Comparison of ENCODE assay signal across 1 cellular context in the genomic region with DNA sequence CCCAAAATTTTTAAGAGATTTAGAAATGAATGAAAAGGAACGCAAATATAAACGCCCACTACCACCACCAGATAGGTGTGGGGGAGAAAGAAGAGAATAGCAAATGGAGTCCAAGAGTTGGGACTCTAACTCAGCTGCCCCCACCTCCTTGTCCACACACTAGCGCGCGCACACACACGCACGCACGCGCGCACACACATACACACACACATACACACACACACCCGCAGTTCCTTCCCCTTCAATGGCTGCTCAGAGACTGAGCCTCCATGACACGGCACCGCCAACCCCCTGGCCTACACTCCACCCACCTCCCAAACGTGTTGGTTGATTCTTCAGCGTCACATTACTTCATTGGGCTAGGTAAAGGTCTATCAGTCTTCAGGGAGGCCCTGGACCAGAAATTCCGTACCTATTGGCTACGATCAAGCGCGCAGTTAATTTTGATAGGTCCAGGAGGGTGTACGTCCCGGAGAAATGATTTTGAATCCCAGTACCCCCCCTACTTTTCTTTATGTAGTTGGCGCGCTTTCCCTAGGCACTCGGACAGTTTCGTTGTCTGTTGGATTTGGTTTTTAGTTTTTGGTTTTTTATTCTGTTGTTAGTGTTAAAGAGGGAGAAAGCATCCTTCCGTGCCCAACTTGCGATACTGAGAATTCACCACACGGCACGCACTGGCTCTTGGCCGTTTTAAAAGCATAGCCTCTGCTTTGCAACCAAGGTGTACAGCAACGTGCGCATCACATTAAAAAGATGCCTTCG.
A peak's percentile ranks its signal among the peaks of the same experiment; 100 is the strongest.
TF ChIP-seq lines count a peak whose summit lies in the region.

A gene (minus strand): TSS at position 261 of the 762 bp plus-strand sequence. CDS start 326 bp downstream, outside the sequence.

TF ChIP-seq in HepG2, 621 proteins besides CTCF, POLR2A, EP300 and RAD21 (continued from another document and continues in another):
- no peak; the same call in 1 of the 2 replicates for TF ChIP-seq DNMT3B (CRISPR knock-in tag; conservative IDR thresholded peaks at IDR 0.05)
- TF ChIP-seq BCL6 (CRISPR knock-in tag; IDR thresholded peaks at IDR 0.05) = peak; percentile 30; the same call in 1 of the 2 replicates
- TF ChIP-seq ZNF790 (CRISPR knock-in tag; IDR thresholded peaks at IDR 0.05; ENCODE audit: borderline replicate concordance) = peak; percentile 46; the same call in 1 of the 2 replicates
- peak; percentile 67 for TF ChIP-seq ZNF331 (CRISPR knock-in tag; IDR thresholded peaks at IDR 0.05)
- TF ChIP-seq, protein P1, sequence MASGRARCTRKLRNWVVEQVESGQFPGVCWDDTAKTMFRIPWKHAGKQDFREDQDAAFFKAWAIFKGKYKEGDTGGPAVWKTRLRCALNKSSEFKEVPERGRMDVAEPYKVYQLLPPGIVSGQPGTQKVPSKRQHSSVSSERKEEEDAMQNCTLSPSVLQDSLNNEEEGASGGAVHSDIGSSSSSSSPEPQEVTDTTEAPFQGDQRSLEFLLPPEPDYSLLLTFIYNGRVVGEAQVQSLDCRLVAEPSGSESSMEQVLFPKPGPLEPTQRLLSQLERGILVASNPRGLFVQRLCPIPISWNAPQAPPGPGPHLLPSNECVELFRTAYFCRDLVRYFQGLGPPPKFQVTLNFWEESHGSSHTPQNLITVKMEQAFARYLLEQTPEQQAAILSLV (CRISPR knock-in tag; IDR thresholded peaks at IDR 0.05; ENCODE audit: borderline replicate concordance) = peak; percentile 75
- TF ChIP-seq XRCC5 (optimal IDR thresholded peaks at IDR 0.05; ENCODE audit: low read length) = peak; percentile 63
- TF ChIP-seq, protein P2, sequence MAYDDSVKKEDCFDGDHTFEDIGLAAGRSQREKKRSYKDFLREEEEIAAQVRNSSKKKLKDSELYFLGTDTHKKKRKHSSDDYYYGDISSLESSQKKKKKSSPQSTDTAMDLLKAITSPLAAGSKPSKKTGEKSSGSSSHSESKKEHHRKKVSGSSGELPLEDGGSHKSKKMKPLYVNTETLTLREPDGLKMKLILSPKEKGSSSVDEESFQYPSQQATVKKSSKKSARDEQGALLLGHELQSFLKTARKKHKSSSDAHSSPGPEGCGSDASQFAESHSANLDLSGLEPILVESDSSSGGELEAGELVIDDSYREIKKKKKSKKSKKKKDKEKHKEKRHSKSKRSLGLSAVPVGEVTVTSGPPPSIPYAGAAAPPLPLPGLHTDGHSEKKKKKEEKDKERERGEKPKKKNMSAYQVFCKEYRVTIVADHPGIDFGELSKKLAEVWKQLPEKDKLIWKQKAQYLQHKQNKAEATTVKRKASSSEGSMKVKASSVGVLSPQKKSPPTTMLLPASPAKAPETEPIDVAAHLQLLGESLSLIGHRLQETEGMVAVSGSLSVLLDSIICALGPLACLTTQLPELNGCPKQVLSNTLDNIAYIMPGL (CRISPR knock-in tag; IDR thresholded peaks at IDR 0.05; ENCODE audit: borderline replicate concordance in 1 of 2, low read depth in 1 of 2) = peak; percentile 89 to 92
- TF ChIP-seq SIX1 (CRISPR knock-in tag; IDR thresholded peaks at IDR 0.05; ENCODE audit: borderline replicate concordance) = no peak
- TF ChIP-seq, protein P3, sequence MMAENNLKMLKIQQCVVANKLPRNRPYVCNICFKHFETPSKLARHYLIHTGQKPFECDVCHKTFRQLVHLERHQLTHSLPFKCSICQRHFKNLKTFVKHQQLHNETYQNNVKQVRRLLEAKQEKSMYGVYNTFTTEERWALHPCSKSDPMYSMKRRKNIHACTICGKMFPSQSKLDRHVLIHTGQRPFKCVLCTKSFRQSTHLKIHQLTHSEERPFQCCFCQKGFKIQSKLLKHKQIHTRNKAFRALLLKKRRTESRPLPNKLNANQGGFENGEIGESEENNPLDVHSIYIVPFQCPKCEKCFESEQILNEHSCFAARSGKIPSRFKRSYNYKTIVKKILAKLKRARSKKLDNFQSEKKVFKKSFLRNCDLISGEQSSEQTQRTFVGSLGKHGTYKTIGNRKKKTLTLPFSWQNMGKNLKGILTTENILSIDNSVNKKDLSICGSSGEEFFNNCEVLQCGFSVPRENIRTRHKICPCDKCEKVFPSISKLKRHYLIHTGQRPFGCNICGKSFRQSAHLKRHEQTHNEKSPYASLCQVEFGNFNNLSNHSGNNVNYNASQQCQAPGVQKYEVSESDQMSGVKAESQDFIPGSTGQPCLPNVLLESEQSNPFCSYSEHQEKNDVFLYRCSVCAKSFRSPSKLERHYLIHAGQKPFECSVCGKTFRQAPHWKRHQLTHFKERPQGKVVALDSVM (CRISPR knock-in tag; IDR thresholded peaks at IDR 0.05) = no peak
- peak; percentile 31; the same call in 1 of the 2 replicates for TF ChIP-seq RXRA (CRISPR knock-in tag; IDR thresholded peaks at IDR 0.05)
- TF ChIP-seq SP1 (IDR thresholded peaks at IDR 0.05) = no peak
- peak; percentile 91 for TF ChIP-seq SP1 (CRISPR knock-in tag; IDR thresholded peaks at IDR 0.05)
- peak; percentile 16; the same call in 1 of the 2 replicates for TF ChIP-seq KDM4B (CRISPR knock-in tag; IDR thresholded peaks at IDR 0.05)
- peak; percentile 86; the same call in 1 of the 2 replicates for TF ChIP-seq ZNF552 (CRISPR knock-in tag; IDR thresholded peaks at IDR 0.05; ENCODE audit: borderline replicate concordance)
- no peak for TF ChIP-seq HDAC6 (IDR thresholded peaks at IDR 0.05; ENCODE audit: low read depth, low read length)
- TF ChIP-seq, protein P4, sequence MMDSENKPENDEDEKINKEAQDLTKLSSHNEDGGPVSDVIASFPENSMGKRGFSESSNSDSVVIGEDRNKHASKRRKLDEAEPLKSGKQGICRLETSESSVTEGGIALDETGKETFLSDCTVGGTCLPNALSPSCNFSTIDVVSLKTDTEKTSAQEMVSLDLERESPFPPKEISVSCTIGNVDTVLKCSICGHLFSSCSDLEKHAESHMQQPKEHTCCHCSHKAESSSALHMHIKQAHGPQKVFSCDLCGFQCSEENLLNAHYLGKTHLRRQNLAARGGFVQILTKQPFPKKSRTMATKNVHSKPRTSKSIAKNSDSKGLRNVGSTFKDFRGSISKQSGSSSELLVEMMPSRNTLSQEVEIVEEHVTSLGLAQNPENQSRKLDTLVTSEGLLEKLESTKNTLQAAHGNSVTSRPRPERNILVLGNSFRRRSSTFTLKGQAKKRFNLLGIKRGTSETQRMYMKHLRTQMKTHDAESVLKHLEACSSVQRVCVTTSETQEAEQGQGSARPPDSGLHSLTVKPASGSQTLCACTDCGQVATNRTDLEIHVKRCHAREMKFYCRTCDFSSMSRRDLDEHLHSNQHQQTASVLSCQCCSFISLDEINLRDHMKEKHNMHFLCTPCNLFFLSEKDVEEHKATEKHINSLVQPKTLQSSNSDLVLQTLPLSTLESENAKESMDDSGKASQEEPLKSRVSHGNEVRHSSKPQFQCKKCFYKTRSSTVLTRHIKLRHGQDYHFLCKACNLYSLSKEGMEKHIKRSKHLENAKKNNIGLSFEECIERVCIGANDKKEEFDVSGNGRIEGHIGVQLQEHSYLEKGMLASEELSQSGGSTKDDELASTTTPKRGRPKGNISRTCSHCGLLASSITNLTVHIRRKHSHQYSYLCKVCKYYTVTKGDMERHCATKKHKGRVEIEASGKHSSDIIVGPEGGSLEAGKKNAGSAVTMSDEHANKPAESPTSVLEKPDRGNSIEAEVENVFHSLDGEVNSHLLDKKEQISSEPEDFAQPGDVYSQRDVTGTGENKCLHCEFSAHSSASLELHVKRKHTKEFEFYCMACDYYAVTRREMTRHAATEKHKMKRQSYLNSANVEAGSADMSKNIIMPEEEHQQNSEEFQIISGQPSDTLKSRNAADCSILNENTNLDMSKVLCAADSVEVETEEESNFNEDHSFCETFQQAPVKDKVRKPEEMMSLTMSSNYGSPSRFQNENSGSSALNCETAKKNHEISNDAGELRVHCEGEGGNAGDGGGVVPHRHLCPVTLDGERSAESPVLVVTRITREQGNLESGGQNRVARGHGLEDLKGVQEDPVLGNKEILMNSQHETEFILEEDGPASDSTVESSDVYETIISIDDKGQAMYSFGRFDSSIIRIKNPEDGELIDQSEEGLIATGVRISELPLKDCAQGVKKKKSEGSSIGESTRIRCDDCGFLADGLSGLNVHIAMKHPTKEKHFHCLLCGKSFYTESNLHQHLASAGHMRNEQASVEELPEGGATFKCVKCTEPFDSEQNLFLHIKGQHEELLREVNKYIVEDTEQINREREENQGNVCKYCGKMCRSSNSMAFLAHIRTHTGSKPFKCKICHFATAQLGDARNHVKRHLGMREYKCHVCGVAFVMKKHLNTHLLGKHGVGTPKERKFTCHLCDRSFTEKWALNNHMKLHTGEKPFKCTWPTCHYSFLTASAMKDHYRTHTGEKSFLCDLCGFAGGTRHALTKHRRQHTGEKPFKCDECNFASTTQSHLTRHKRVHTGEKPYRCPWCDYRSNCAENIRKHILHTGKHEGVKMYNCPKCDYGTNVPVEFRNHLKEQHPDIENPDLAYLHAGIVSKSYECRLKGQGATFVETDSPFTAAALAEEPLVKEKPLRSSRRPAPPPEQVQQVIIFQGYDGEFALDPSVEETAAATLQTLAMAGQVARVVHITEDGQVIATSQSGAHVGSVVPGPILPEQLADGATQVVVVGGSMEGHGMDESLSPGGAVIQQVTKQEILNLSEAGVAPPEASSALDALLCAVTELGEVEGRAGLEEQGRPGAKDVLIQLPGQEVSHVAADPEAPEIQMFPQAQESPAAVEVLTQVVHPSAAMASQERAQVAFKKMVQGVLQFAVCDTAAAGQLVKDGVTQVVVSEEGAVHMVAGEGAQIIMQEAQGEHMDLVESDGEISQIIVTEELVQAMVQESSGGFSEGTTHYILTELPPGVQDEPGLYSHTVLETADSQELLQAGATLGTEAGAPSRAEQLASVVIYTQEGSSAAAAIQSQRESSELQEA (CRISPR knock-in tag; IDR thresholded peaks at IDR 0.05; ENCODE audit: not compliant biosample characterization) = no peak
- no peak for TF ChIP-seq TOE1 (CRISPR knock-in tag; IDR thresholded peaks at IDR 0.05)
- TF ChIP-seq SP2 (CRISPR knock-in tag; IDR thresholded peaks at IDR 0.05) = peak; percentile 95
- TF ChIP-seq SALL2 (CRISPR knock-in tag; IDR thresholded peaks at IDR 0.05) = peak; percentile 83
- TF ChIP-seq PHF20 (CRISPR knock-in tag; IDR thresholded peaks at IDR 0.05) = no peak
- TF ChIP-seq HDAC2 (CRISPR knock-in tag; IDR thresholded peaks at IDR 0.05) = peak; percentile 65; the same call in 1 of the 2 replicates
- TF ChIP-seq, protein P5, sequence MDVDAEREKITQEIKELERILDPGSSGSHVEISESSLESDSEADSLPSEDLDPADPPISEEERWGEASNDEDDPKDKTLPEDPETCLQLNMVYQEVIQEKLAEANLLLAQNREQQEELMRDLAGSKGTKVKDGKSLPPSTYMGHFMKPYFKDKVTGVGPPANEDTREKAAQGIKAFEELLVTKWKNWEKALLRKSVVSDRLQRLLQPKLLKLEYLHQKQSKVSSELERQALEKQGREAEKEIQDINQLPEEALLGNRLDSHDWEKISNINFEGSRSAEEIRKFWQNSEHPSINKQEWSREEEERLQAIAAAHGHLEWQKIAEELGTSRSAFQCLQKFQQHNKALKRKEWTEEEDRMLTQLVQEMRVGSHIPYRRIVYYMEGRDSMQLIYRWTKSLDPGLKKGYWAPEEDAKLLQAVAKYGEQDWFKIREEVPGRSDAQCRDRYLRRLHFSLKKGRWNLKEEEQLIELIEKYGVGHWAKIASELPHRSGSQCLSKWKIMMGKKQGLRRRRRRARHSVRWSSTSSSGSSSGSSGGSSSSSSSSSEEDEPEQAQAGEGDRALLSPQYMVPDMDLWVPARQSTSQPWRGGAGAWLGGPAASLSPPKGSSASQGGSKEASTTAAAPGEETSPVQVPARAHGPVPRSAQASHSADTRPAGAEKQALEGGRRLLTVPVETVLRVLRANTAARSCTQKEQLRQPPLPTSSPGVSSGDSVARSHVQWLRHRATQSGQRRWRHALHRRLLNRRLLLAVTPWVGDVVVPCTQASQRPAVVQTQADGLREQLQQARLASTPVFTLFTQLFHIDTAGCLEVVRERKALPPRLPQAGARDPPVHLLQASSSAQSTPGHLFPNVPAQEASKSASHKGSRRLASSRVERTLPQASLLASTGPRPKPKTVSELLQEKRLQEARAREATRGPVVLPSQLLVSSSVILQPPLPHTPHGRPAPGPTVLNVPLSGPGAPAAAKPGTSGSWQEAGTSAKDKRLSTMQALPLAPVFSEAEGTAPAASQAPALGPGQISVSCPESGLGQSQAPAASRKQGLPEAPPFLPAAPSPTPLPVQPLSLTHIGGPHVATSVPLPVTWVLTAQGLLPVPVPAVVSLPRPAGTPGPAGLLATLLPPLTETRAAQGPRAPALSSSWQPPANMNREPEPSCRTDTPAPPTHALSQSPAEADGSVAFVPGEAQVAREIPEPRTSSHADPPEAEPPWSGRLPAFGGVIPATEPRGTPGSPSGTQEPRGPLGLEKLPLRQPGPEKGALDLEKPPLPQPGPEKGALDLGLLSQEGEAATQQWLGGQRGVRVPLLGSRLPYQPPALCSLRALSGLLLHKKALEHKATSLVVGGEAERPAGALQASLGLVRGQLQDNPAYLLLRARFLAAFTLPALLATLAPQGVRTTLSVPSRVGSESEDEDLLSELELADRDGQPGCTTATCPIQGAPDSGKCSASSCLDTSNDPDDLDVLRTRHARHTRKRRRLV (CRISPR knock-in tag; IDR thresholded peaks at IDR 0.05) = no peak
- TF ChIP-seq ZNF607 (CRISPR knock-in tag; IDR thresholded peaks at IDR 0.05; ENCODE audit: borderline replicate concordance) = peak; percentile 69; the same call in 1 of the 2 replicates
- no peak for TF ChIP-seq ZKSCAN1 (IDR thresholded peaks at IDR 0.05; ENCODE audit: low read length)
- TF ChIP-seq, protein P6, sequence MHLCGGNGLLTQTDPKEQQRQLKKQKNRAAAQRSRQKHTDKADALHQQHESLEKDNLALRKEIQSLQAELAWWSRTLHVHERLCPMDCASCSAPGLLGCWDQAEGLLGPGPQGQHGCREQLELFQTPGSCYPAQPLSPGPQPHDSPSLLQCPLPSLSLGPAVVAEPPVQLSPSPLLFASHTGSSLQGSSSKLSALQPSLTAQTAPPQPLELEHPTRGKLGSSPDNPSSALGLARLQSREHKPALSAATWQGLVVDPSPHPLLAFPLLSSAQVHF (CRISPR knock-in tag; IDR thresholded peaks at IDR 0.05) = peak; percentile 90
- no peak for TF ChIP-seq SCMH1 (CRISPR knock-in tag; IDR thresholded peaks at IDR 0.05; ENCODE audit: borderline replicate concordance)
- TF ChIP-seq CBX1 (IDR thresholded peaks at IDR 0.05; ENCODE audit: low read depth) = no peak
- TF ChIP-seq, protein P7, sequence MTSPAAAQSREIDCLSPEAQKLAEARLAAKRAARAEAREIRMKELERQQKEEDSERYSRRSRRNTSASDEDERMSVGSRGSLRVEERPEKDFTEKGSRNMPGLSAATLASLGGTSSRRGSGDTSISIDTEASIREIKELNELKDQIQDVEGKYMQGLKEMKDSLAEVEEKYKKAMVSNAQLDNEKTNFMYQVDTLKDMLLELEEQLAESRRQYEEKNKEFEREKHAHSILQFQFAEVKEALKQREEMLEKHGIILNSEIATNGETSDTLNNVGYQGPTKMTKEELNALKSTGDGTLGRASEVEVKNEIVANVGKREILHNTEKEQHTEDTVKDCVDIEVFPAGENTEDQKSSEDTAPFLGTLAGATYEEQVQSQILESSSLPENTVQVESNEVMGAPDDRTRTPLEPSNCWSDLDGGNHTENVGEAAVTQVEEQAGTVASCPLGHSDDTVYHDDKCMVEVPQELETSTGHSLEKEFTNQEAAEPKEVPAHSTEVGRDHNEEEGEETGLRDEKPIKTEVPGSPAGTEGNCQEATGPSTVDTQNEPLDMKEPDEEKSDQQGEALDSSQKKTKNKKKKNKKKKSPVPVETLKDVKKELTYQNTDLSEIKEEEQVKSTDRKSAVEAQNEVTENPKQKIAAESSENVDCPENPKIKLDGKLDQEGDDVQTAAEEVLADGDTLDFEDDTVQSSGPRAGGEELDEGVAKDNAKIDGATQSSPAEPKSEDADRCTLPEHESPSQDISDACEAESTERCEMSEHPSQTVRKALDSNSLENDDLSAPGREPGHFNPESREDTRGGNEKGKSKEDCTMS (CRISPR knock-in tag; conservative IDR thresholded peaks at IDR 0.05) = no peak
- no peak for TF ChIP-seq NFE2L2 (IDR thresholded peaks at IDR 0.05; ENCODE audit: low read length)
- TF ChIP-seq, protein P8, sequence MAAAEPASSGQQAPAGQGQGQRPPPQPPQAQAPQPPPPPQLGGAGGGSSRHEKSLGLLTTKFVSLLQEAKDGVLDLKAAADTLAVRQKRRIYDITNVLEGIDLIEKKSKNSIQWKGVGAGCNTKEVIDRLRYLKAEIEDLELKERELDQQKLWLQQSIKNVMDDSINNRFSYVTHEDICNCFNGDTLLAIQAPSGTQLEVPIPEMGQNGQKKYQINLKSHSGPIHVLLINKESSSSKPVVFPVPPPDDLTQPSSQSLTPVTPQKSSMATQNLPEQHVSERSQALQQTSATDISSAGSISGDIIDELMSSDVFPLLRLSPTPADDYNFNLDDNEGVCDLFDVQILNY (CRISPR knock-in tag; conservative IDR thresholded peaks at IDR 0.05) = peak; percentile 76
